ENCODE assay signal across 1 cellular context in genomic region chr7:43758029-43758860, GRCh38.
TF ChIP-seq lines count a peak whose summit lies in the region.

TSS of gene BLVRA (plus strand) at chr7:43758680. CDS start at chr7:43771159, 12,479 bp downstream.

TF ChIP-seq in neural cell, 6 proteins besides CTCF, POLR2A, EP300 and RAD21:
- TF ChIP-seq REST (IDR thresholded peaks at IDR 0.05; ENCODE audit: borderline replicate concordance) (no peak), MXI1 (conservative IDR thresholded peaks at IDR 0.05; ENCODE audit: poor library complexity, severe bottlenecking) (peak; percentile 16)
